Comparison of ENCODE assay signal across 17 cellular contexts in the genomic region with DNA sequence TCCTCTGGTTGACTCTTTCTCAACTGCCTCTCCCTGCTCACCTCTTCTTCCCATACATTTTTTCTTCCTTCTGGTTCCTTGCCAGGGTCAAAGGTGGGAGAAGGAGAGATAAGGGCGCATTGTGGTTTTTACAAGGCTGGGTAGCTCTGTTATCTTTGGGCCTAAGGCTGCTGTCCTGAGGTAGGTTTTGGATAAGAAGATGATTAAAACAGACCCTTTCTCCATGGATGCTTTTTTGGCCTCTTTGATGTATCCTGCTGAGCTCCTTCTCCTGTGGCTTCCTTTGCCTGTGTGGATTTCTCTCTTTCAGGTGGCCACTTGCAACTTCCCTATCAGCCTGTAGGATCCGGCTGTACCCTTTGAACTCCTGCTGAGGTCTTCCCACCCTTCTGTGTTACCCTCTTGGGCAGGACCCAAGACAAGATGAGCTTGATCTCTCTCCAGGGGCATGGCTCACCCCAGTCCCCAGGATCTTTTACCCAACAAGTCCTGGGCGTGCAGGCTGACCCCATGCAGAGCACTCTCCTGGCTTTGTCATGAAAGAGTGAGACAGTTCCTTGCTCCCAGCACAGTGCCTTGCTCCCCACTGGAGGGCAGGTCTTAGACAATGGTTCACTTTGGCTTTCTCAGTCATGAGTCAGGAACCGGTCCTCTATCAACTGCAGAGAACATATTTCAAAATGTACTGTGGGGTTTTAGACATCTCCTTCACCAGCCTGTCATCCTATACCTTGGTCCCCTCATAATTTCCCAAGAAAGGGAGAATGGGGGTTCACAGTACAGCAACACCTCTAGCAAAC.
"Had no signal": no experiment of that assay in that cellular context is flagged by ENCODE, and none has a peak within 500 bp of the region (broad histone marks: within the 10 kb centered on the region; RNA-seq: fewer than 3 reads in every experiment).

No MANE protein-coding gene starts in this region.

- H3K36me3 ChIP-seq: left lung, tibial nerve had no signal

- H3K27ac ChIP-seq: left lung, tibial nerve had no signal

- H3K9me3 Mint-ChIP-seq: activated naive CD8-positive, alpha-beta T cell treated with anti-CD3 and anti-CD28 coated beads, Interleukin-2, amount 50 U/mL, for 24 hours; activated T-helper 17 cell treated with anti-CD3 and anti-CD28 coated beads, Interleukin-2, amount 50 U/mL, for 72 hours; naive B cell had no signal

- H3K4me1 Mint-ChIP-seq: activated naive CD8-positive, alpha-beta T cell treated with anti-CD3 and anti-CD28 coated beads, Interleukin-2, amount 50 U/mL, for 24 hours; activated T-helper 17 cell treated with anti-CD3 and anti-CD28 coated beads, Interleukin-2, amount 50 U/mL, for 72 hours had no signal

- H3K4me3 Mint-ChIP-seq: activated naive CD8-positive, alpha-beta T cell treated with anti-CD3 and anti-CD28 coated beads, Interleukin-2, amount 50 U/mL, for 24 hours; activated T-helper 17 cell treated with anti-CD3 and anti-CD28 coated beads, Interleukin-2, amount 50 U/mL, for 72 hours; naive B cell had no signal

- ATAC-seq: activated naive CD8-positive, alpha-beta T cell treated with anti-CD3 and anti-CD28 coated beads, Interleukin-2, amount 50 U/mL, for 24 hours; activated T-helper 17 cell treated with anti-CD3 and anti-CD28 coated beads, Interleukin-2, amount 50 U/mL, for 72 hours; left lung had no signal

- H3K27me3 ChIP-seq: left lung, tibial nerve had no signal

- H3K27ac Mint-ChIP-seq: activated naive CD8-positive, alpha-beta T cell treated with anti-CD3 and anti-CD28 coated beads, Interleukin-2, amount 50 U/mL, for 24 hours; activated T-helper 17 cell treated with anti-CD3 and anti-CD28 coated beads, Interleukin-2, amount 50 U/mL, for 72 hours had no signal

- H3K4me1 ChIP-seq: left lung had no signal

- H3K9me3 ChIP-seq: left lung, tibial nerve had no signal

- DNase-seq: activated CD4-positive, alpha-beta T cell treated with anti-CD3 and anti-CD28 coated beads, Interleukin-2, amount 50 U/mL, for 48 hours; activated CD4-positive, CD25-positive, alpha-beta regulatory T cell treated with anti-CD3 and anti-CD28 coated beads, Interleukin-2, amount 50 U/mL, for 72 hours; activated naive CD4-positive, alpha-beta T cell treated with Interleukin-2 at 50 U/mL for 16 hours; activated naive CD8-positive, alpha-beta T cell treated with anti-CD3 and anti-CD28 coated beads, Interleukin-2, amount 50 U/mL, for 24 hours; central memory CD4-positive, alpha-beta T cell; cortex of kidney; effector CD8-positive, alpha-beta T cell; kidney; left lung; mammary epithelial cell; naive B cell; retina; stimulated activated CD4-positive, alpha-beta T cell treated with anti-CD3 and anti-CD28 coated beads, Interleukin-4, amount 100 ng/mL, for 24 hours; stimulated activated naive CD4-positive, alpha-beta T cell treated with Interleukin-2 at 50 U/mL for 16 hours; substantia nigra had no signal

- H3K27me3 Mint-ChIP-seq: activated naive CD8-positive, alpha-beta T cell treated with anti-CD3 and anti-CD28 coated beads, Interleukin-2, amount 50 U/mL, for 24 hours had no signal

- H3K36me3 Mint-ChIP-seq: naive B cell had no signal

- H3K4me3 ChIP-seq: left lung, tibial nerve had no signal
